9 cellular contexts compared by ENCODE assay signal in the genomic region with DNA sequence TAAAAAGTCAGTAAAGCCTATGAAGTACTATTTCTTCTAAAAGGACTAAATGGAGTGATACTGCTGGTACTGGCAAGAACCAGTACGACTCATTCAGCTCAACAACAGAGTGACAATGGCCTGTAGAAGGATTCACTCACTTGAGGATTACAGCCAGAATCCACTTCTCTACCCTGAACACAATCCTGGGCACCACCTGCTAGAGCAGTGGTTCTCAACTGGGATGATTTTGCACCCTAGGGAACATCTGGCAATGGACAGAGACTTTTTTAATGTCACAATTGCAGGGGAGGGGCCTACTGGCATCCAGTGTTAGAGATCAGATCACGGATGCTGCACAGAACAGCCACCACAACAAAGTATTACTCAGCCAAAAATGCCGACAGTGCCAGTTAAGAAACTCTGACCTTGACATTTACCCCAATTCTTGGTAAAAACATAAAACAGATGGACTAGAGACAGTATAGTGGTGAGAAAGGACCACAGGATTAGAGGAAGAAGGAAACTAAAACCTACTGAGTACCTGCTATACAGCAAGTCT. TPM values are rescaled to one million over a fixed set of nuclear protein-coding genes. Genes with fewer than 3 reads are reported as not detected.
DNase-seq lines count a peak whose midpoint lies in the region; ATAC-seq and TF ChIP-seq lines count a peak whose summit lies in the region.
"Had no signal": no experiment of that assay in that cellular context is flagged by ENCODE, and none has a peak within 500 bp of the region (broad histone marks: within the 10 kb centered on the region; RNA-seq: fewer than 3 reads in every experiment).

No MANE protein-coding gene starts in this region.

- H3K27me3 ChIP-seq in KMS-11 (ENCODE audit: insufficient read depth, low read depth) (no peaks in the 10 kb centered on the region), BE2C (no peaks in the 10 kb centered on the region)

- POLR2A ChIA-PET in HEK293T (lab: Yijun Ruan, JAX): no interaction called here

- no peaks in the 10 kb centered on the region for H3K36me3 ChIP-seq in KMS-11 (ENCODE audit: insufficient read depth)
- H3K36me3 ChIP-seq in BE2C: no peaks in the 10 kb centered on the region

- H3K79me2 ChIP-seq in KMS-11 (ENCODE audit: insufficient read depth, low read depth): peaks cover 27% of the 10 kb centered on the region; the same call in 1 of the 2 replicates

- ATAC-seq in GM21423 (IDR thresholded peaks at IDR 0.05; ENCODE audit: unreplicated experiment): no peak
- no peak for ATAC-seq in HG02759 (IDR thresholded peaks at IDR 0.05; ENCODE audit: unreplicated experiment)

- peak; percentile 46 for DNase-seq in Daoy (ENCODE audit: low read depth)
- peak; percentile 85 for DNase-seq in amniotic epithelial cell (ENCODE audit: low read depth)
- DNase-seq in myocyte (ENCODE audit: low read depth): peak; percentile 70
- no peak for DNase-seq in BE2C
- no peak for DNase-seq in HEK293T (ENCODE audit: extremely low spot score)

- no peaks in the 10 kb centered on the region for H3K9me3 ChIP-seq in BE2C

- CTCF ChIA-PET in HEK293T (lab: Yijun Ruan, JAX): interaction anchor here (1.0 kb wide), 1 partner anchor 12 kb away, joined by 5 read pairs; no protein-coding TSS in a partner anchor

- H4K20me1 ChIP-seq in KMS-11 (ENCODE audit: insufficient read depth): no peaks in the 10 kb centered on the region

- peak overlapping the region; percentile 13; the same call in 1 of the 2 replicates for H3K9ac ChIP-seq in KMS-11

- H3K4me1 ChIP-seq in KMS-11 (ENCODE audit: low read depth, poor library complexity, severe bottlenecking) (peaks cover 68% of the 10 kb centered on the region), BE2C (no peaks in the 10 kb centered on the region)

- H3K4me3 ChIP-seq in KMS-11 (IDR thresholded peaks at IDR 0.05; ENCODE audit: insufficient read depth, low read depth, low read length) (no peak overlapping the region), BE2C (ENCODE audit: low read depth, low read length) (no peak overlapping the region)

- TF ChIP-seq CTCF in KMS-11 (conservative IDR thresholded peaks at IDR 0.05; ENCODE audit: low read depth, low read length): no peak
- no peak for TF ChIP-seq CTCF in BE2C (IDR thresholded peaks at IDR 0.05; ENCODE audit: low read depth, low read length)

- H2AFZ ChIP-seq in KMS-11 (ENCODE audit: low read depth): peak overlapping the region; percentile 5; the same call in 1 of the 2 replicates

- peak overlapping the region; percentile 63 for H3K4me2 ChIP-seq in KMS-11

- H3K27ac ChIP-seq in KMS-11: peak overlapping the region; percentile 41
- H3K27ac ChIP-seq: epithelial cell of prostate had no signal

TF ChIP-seq in HEK293T, 16 proteins besides CTCF, POLR2A, EP300 and RAD21:
- TF ChIP-seq FOXA1 (IDR thresholded peaks at IDR 0.05) (no peak), CTBP1 (IDR thresholded peaks at IDR 0.05; ENCODE audit: borderline replicate concordance) (no peak), SP1 (IDR thresholded peaks at IDR 0.05) (no peak), FOXK2 (IDR thresholded peaks at IDR 0.05) (no peak), FOXM1 (IDR thresholded peaks at IDR 0.05; ENCODE audit: borderline replicate concordance) (no peak), SUZ12 (IDR thresholded peaks at IDR 0.05) (no peak), TARDBP (IDR thresholded peaks at IDR 0.05) (no peak), LEF1 (IDR thresholded peaks at IDR 0.05; ENCODE audit: borderline replicate concordance) (no peak), L3MBTL2 (conservative IDR thresholded peaks at IDR 0.05) (no peak), BHLHE40 (IDR thresholded peaks at IDR 0.05; ENCODE audit: borderline replicate concordance) (no peak), HDGF (IDR thresholded peaks at IDR 0.05; ENCODE audit: borderline replicate concordance) (no peak), NFRKB (IDR thresholded peaks at IDR 0.05) (no peak), ZNF384 (IDR thresholded peaks at IDR 0.05) (no peak), ARNT (IDR thresholded peaks at IDR 0.05) (no peak), ELF4 (IDR thresholded peaks at IDR 0.05) (no peak)
- TF ChIP-seq, protein P1, sequence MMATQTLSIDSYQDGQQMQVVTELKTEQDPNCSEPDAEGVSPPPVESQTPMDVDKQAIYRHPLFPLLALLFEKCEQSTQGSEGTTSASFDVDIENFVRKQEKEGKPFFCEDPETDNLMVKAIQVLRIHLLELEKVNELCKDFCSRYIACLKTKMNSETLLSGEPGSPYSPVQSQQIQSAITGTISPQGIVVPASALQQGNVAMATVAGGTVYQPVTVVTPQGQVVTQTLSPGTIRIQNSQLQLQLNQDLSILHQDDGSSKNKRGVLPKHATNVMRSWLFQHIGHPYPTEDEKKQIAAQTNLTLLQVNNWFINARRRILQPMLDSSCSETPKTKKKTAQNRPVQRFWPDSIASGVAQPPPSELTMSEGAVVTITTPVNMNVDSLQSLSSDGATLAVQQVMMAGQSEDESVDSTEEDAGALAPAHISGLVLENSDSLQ (IDR thresholded peaks at IDR 0.05): no peak

RNA-seq across cellular contexts. Expression of a gene that starts 5.0 kb away (rescaled TPM):
- total RNA-seq in Daoy (2014; rRNA removed; shearing (Covaris generic)): 16.6 and 20.2 TPM in 2 replicates
- total RNA-seq in myocyte: 43.1 and 53.9 TPM in 2 replicates
- polyA plus RNA-seq in myocyte (2012): 48.5 TPM
- 6.3 TPM for polyA plus RNA-seq in BE2C (2012; ENCODE audit: insufficient read depth, insufficient read length, low read depth)

RNA-seq across cellular contexts. Expression of a gene that starts 49.6 kb away (rescaled TPM):
- total RNA-seq in Daoy (2014; rRNA removed; shearing (Covaris generic)): 17.7 and 24.6 TPM in 2 replicates
- 5.8 and 9.7 TPM in 2 replicates for total RNA-seq in myocyte
- 3.3 TPM for polyA plus RNA-seq in myocyte (2012)
- 5.0 TPM for polyA plus RNA-seq in BE2C (2012; ENCODE audit: insufficient read depth, insufficient read length, low read depth)

RNA-seq across cellular contexts. Expression of a gene that starts 49.9 kb away (rescaled TPM):
- total RNA-seq in Daoy (2014; rRNA removed; shearing (Covaris generic)): 105 and 108 TPM in 2 replicates
- total RNA-seq in myocyte: 50.1 and 54.1 TPM in 2 replicates
- 41.9 TPM for polyA plus RNA-seq in myocyte (2012)
- polyA plus RNA-seq in BE2C (2012; ENCODE audit: insufficient read depth, insufficient read length, low read depth): 23.4 TPM

Comparison
In these comparisons a context has a peak if more than half of its experiments do, and no peak if none do; other contexts are left out.
1. DNase-seq: peak in Daoy (single experiment), amniotic epithelial cell (single experiment) and myocyte (single experiment); none in BE2C (single experiment) and HEK293T (single experiment).